Comparison of ENCODE assay signal across 22 cellular contexts in genomic region chrX:2423293-2423692, GRCh38.
A peak's percentile ranks its signal among the peaks of the same experiment; 100 is the strongest.
DNase-seq lines count a peak whose midpoint lies in the region; ATAC-seq, FAIRE-seq and TF ChIP-seq lines count a peak whose summit lies in the region.
"Had no signal": no experiment of that assay in that cellular context is flagged by ENCODE, and none has a peak within 500 bp of the region (broad histone marks: within the 10 kb centered on the region; RNA-seq: fewer than 3 reads in every experiment).

No MANE protein-coding gene starts in this region.

- peak; percentile 97 for ATAC-seq in foreskin keratinocyte
- ATAC-seq: activated CD8-positive, alpha-beta memory T cell treated with anti-CD3 and anti-CD28 coated beads, Interleukin-2, amount 10 ng/mL, durations not matched to agents 7 days and 5 days; HepG2; left cardiac atrium had no signal

- no peaks in the 10 kb centered on the region for H3K79me2 ChIP-seq in astrocyte (ENCODE audit: insufficient read depth, low read length)

- H3K36me3 ChIP-seq in astrocyte (ENCODE audit: insufficient read depth, low read length), result peaks cover 8% of the 10 kb centered on the region

- no peak overlapping the region for H3K4me3 ChIP-seq in astrocyte (ENCODE audit: insufficient read depth, low read depth, low read length)
- H3K4me3 ChIP-seq: A549, adrenal gland, SK-N-MC had no signal

- TF ChIP-seq CTCF in astrocyte (IDR thresholded peaks at IDR 0.05; ENCODE audit: insufficient read depth, low read depth, low read length), result no peak
- no peak for TF ChIP-seq CTCF in foreskin keratinocyte (conservative IDR thresholded peaks at IDR 0.05)

- H3K9me3 Mint-ChIP-seq in astrocyte (ENCODE audit: unreplicated experiment), result peaks cover 6% of the 10 kb centered on the region

- DNase-seq in ACHN (peak; percentile 38), HT1080 (ENCODE audit: low read depth) (peak; percentile 79), astrocyte (ENCODE audit: low read depth) (peak; percentile 46), foreskin keratinocyte (peak; percentile 24 to 83), NCI-H2081 (lab: John Stamatoyannopoulos, UW) (no peak), T-helper 9 cell (no peak), HUDEP-2 (lab: John Stamatoyannopoulos, UW; ENCODE audit: unreplicated experiment in 76 of 76) (no peak)
- no peak for DNase-seq in activated naive CD4-positive, alpha-beta T cell (lab: John Stamatoyannopoulos, UW)
- DNase-seq: activated CD4-positive, alpha-beta T cell treated with anti-CD3 and anti-CD28 coated beads for 1 hour; activated CD8-positive, alpha-beta memory T cell treated with anti-CD3 and anti-CD28 coated beads, Interleukin-2, amount 10 ng/mL, durations not matched to agents 7 days and 5 days; activated effector memory CD4-positive, alpha-beta T cell treated with Interleukin-2 at 50 U/mL for 16 hours; adrenal gland; left cardiac atrium; NCI-H2029 treated with DMSO at 0.1 percent for 48 hours; NCI-H748 treated with DMSO at 0.1 percent for 48 hours; OCI-M1 had no signal

- H3K4me1 ChIP-seq in astrocyte (ENCODE audit: insufficient read depth, low read length) (no peaks in the 10 kb centered on the region), foreskin keratinocyte (peaks cover 8% of the 10 kb centered on the region)
- H3K4me1 ChIP-seq: A549, adrenal gland had no signal

- H4K20me1 ChIP-seq in astrocyte (ENCODE audit: insufficient read depth, low read length), result peaks cover 20% of the 10 kb centered on the region

- H3K27me3 ChIP-seq in astrocyte (ENCODE audit: insufficient read depth, low read length) (no peaks in the 10 kb centered on the region), foreskin keratinocyte (no peaks in the 10 kb centered on the region)
- H3K27me3 ChIP-seq: adrenal gland had no signal

- H3K36me3 Mint-ChIP-seq in astrocyte (ENCODE audit: low read depth, unreplicated experiment), result peaks cover 30% of the 10 kb centered on the region

- in situ Hi-C loops in ACHN (cut with HindIII; ENCODE audit: low pct_ligation_motif_present, low pct_unique_long_range_greater_than_20kb, low sequenced_read_pairs), result no loop called here

- no peak overlapping the region for H2AFZ ChIP-seq in astrocyte (ENCODE audit: low read depth, low read length)

- H3K9me3 ChIP-seq in astrocyte (ENCODE audit: insufficient read depth, low read depth, low read length), result no peaks in the 10 kb centered on the region
- H3K9me3 ChIP-seq: A549, adrenal gland had no signal

- H3K4me3 Mint-ChIP-seq in astrocyte (ENCODE audit: unreplicated experiment), result no peak overlapping the region
- H3K4me3 Mint-ChIP-seq: activated CD8-positive, alpha-beta memory T cell treated with anti-CD3 and anti-CD28 coated beads, Interleukin-2, amount 10 ng/mL, durations not matched to agents 7 days and 5 days; mesothelial cell of epicardium; neural crest cell had no signal

- no peak for FAIRE-seq in astrocyte (lab: Jason Lieb, UNC)
- FAIRE-seq: A549, frontal cortex, HepG2 had no signal

- H3K27ac ChIP-seq in astrocyte (ENCODE audit: low read depth, low read length) (no peak overlapping the region), foreskin keratinocyte (peak overlapping the region; percentile 10)
- H3K27ac ChIP-seq: A549, adrenal gland, SK-N-MC had no signal

- H3K27ac Mint-ChIP-seq in astrocyte (ENCODE audit: unreplicated experiment), result peak overlapping the region; percentile 13
- H3K27ac Mint-ChIP-seq: activated CD8-positive, alpha-beta memory T cell treated with anti-CD3 and anti-CD28 coated beads, Interleukin-2, amount 10 ng/mL, durations not matched to agents 7 days and 5 days; mesothelial cell of epicardium had no signal

- H3K4me1 Mint-ChIP-seq in astrocyte (ENCODE audit: low read depth, unreplicated experiment), result peaks cover 5% of the 10 kb centered on the region
- H3K4me1 Mint-ChIP-seq: activated CD8-positive, alpha-beta memory T cell treated with anti-CD3 and anti-CD28 coated beads, Interleukin-2, amount 10 ng/mL, durations not matched to agents 7 days and 5 days; mesothelial cell of epicardium; neural crest cell had no signal

- H3K27me3 Mint-ChIP-seq in astrocyte (ENCODE audit: low read depth, unreplicated experiment), result no peaks in the 10 kb centered on the region
- H3K27me3 Mint-ChIP-seq: activated CD8-positive, alpha-beta memory T cell treated with anti-CD3 and anti-CD28 coated beads, Interleukin-2, amount 10 ng/mL, durations not matched to agents 7 days and 5 days had no signal

- no peak overlapping the region for H3K9ac ChIP-seq in astrocyte (ENCODE audit: low read length)

- H3K4me2 ChIP-seq in astrocyte (ENCODE audit: low read length), result no peak overlapping the region
- H3K4me2 ChIP-seq: A549 had no signal

Comparison
In these comparisons a context has a peak if more than half of its experiments do, and no peak if none do; other contexts are left out.
1. DNase-seq: peak in ACHN (single experiment), HT1080 (single experiment), astrocyte (single experiment) and foreskin keratinocyte (2 of 2); none in NCI-H2081 (0 of 2), T-helper 9 cell (single experiment), activated naive CD4-positive, alpha-beta T cell (0 of 4) and HUDEP-2 (0 of 76).